ENCODE assay signal across 8 cellular contexts in genomic region chr19:18223860-18224524, GRCh38. TPM values are rescaled to one million over a fixed set of nuclear protein-coding genes. Genes with fewer than 3 reads are reported as not detected.
DNase-seq lines count a peak whose midpoint lies in the region; ATAC-seq and TF ChIP-seq lines count a peak whose summit lies in the region.

No MANE protein-coding gene starts in this region.

- peak overlapping the region; percentile 69 for H3K27ac ChIP-seq in psoas muscle

- peaks cover 54% of the 10 kb centered on the region for H3K27me3 Mint-ChIP-seq in activated naive CD4-positive, alpha-beta T cell treated with anti-CD3 and anti-CD28 coated beads for 36 hours (ENCODE audit: low read depth)
- H3K27me3 Mint-ChIP-seq in activated T-cell treated with anti-CD3 and anti-CD28 coated beads, Interleukin-2, amount 50 U/mL, for 72 hours (ENCODE audit: low read depth), result peaks cover 50% of the 10 kb centered on the region

- CTCF ChIA-PET in activated naive CD4-positive, alpha-beta T cell treated with anti-CD3 and anti-CD28 coated beads for 36 hours (lab: Charles Lee), result interaction anchor here (0.6 to 1.5 kb wide), 10 partner anchors 8 to 164 kb away, joined by 3 to 7 read pairs (median 4); partner anchors contain the start of gene MPV17L2

- H3K4me1 ChIP-seq in psoas muscle, result peaks cover 27% of the 10 kb centered on the region

- H3K4me1 Mint-ChIP-seq in activated naive CD4-positive, alpha-beta T cell treated with anti-CD3 and anti-CD28 coated beads for 36 hours (ENCODE audit: low read depth), result peaks cover 27% of the 10 kb centered on the region
- H3K4me1 Mint-ChIP-seq in activated T-cell treated with anti-CD3 and anti-CD28 coated beads, Interleukin-2, amount 50 U/mL, for 72 hours (ENCODE audit: low read depth), result peaks cover 20% of the 10 kb centered on the region

- no peak for TF ChIP-seq CTCF in psoas muscle (IDR thresholded peaks at IDR 0.05)

- peak; percentile 23 to 35 for ATAC-seq in activated T-cell treated with anti-CD3 and anti-CD28 coated beads, Interleukin-2, amount 50 U/mL, for 72 hours (replicated peaks in 1 of 2)
- ATAC-seq in Right ventricle myocardium superior (ENCODE audit: poor library complexity), result peak; percentile 22
- peak; percentile 4 to 29 (median 11) for ATAC-seq in psoas muscle
- ATAC-seq in GM21529 (IDR thresholded peaks at IDR 0.05; ENCODE audit: unreplicated experiment), result no peak

- peak overlapping the region; percentile 65 for H3K4me3 ChIP-seq in psoas muscle

- 7% methylated on average over 39 of the region's 39 CpGs for WGBS in psoas muscle, 3 donors

- peaks cover 0 to 3% (median 0%) of the 10 kb centered on the region in 3 donors for H3K27me3 ChIP-seq in psoas muscle (ENCODE audit: insufficient read depth in 3 of 3, low read length in 2 of 3)

- no peaks in the 10 kb centered on the region for H3K9me3 ChIP-seq in psoas muscle

- no peaks in the 10 kb centered on the region for H3K36me3 Mint-ChIP-seq in activated naive CD4-positive, alpha-beta T cell treated with anti-CD3 and anti-CD28 coated beads for 36 hours (ENCODE audit: low read depth)
- H3K36me3 Mint-ChIP-seq in activated T-cell treated with anti-CD3 and anti-CD28 coated beads, Interleukin-2, amount 50 U/mL, for 72 hours (ENCODE audit: insufficient read depth in 2 of 2), result peaks cover 0 to 1% of the 10 kb centered on the region in 2 donors

- no peak overlapping the region for H3K27ac Mint-ChIP-seq in activated naive CD4-positive, alpha-beta T cell treated with anti-CD3 and anti-CD28 coated beads for 36 hours
- H3K27ac Mint-ChIP-seq in activated T-cell treated with anti-CD3 and anti-CD28 coated beads, Interleukin-2, amount 50 U/mL, for 72 hours, result peak overlapping the region; percentile 31

- intact Hi-C loops in activated naive CD4-positive, alpha-beta T cell treated with anti-CD3 and anti-CD28 coated beads for 36 hours (cut with micrococcal nuclease), result loop anchor here (1.0 to 2.0 kb wide), 2 partner anchors 20 to 31 kb away; partner anchors contain the start of genes MPV17L2 and RAB3A
- intact Hi-C loops in Right ventricle myocardium superior (cut with DNase I) (no loop called here), psoas muscle (cut with DNase I) (loop anchor here in 1 of 2 donors (5.0 to 10.0 kb wide), 2 partner anchors 72 to 191 kb away; partner anchors contain the start of genes PIK3R2 and SSBP4)

- peak overlapping the region; percentile 76 for H3K4me3 Mint-ChIP-seq in activated naive CD4-positive, alpha-beta T cell treated with anti-CD3 and anti-CD28 coated beads for 36 hours
- H3K4me3 Mint-ChIP-seq in activated T-cell treated with anti-CD3 and anti-CD28 coated beads, Interleukin-2, amount 50 U/mL, for 72 hours, result peak overlapping the region; percentile 96

- H3K36me3 ChIP-seq in psoas muscle (ENCODE audit: insufficient read depth in 1 of 2, low read depth in 1 of 2), result no peaks in the 10 kb centered on the region

- peak; percentile 29 for DNase-seq in activated naive CD4-positive, alpha-beta T cell treated with anti-CD3 and anti-CD28 coated beads for 36 hours
- DNase-seq in activated naive CD4-positive, alpha-beta T cell treated with Interleukin-2 at 50 U/mL for 16 hours, result no peak
- peak; percentile 67 for DNase-seq in NCI-H2196 (lab: John Stamatoyannopoulos, UW; ENCODE audit: unreplicated experiment)
- peak; percentile 49 to 68 for DNase-seq in activated T-cell treated with anti-CD3 and anti-CD28 coated beads, Interleukin-2, amount 50 U/mL, for 72 hours
- DNase-seq in Right ventricle myocardium superior, result peak; percentile 72
- DNase-seq in psoas muscle, result peak; percentile 49 to 78
- DNase-seq in hepatic stellate cell (ENCODE audit: low spot score), result no peak

- H3K9me3 Mint-ChIP-seq in activated naive CD4-positive, alpha-beta T cell treated with anti-CD3 and anti-CD28 coated beads for 36 hours, result no peaks in the 10 kb centered on the region
- H3K9me3 Mint-ChIP-seq in activated T-cell treated with anti-CD3 and anti-CD28 coated beads, Interleukin-2, amount 50 U/mL, for 72 hours, result no peaks in the 10 kb centered on the region

RNA-seq across cellular contexts. Expression of gene PDE4C, which starts 2.2 kb away (rescaled TPM):
- total RNA-seq in activated naive CD4-positive, alpha-beta T cell treated with anti-CD3 and anti-CD28 coated beads for 36 hours, result under 1 TPM in 1 of 2 experiments, not detected in 1; 0.10 TPM
- under 1 TPM in 1 of 2 donors, not detected in 1; 0.10 TPM for total RNA-seq in activated T-cell treated with anti-CD3 and anti-CD28 coated beads, Interleukin-2, amount 50 U/mL, for 72 hours
- total RNA-seq in Right ventricle myocardium superior (1.8 TPM), psoas muscle (1 to 10 TPM in 1 of 4 donors, under 1 TPM in 3; 0.27 to 2.5 (median 0.86) TPM)
- under 1 TPM; 0.43 to 0.86 (median 0.86) TPM for polyA plus RNA-seq in psoas muscle

RNA-seq across cellular contexts. Expression of gene RAB3A, which starts 20.1 kb away (rescaled TPM):
- total RNA-seq in activated naive CD4-positive, alpha-beta T cell treated with anti-CD3 and anti-CD28 coated beads for 36 hours, result 1 to 10 TPM; 3.8 to 6.0 TPM
- total RNA-seq in activated T-cell treated with anti-CD3 and anti-CD28 coated beads, Interleukin-2, amount 50 U/mL, for 72 hours, result 1 to 10 TPM; 1.8 to 1.9 TPM
- total RNA-seq in Right ventricle myocardium superior (26.7 TPM), psoas muscle (1 to 10 TPM in 2 of 4 donors, under 1 TPM in 2; 0.86 to 3.6 (median 1.5) TPM)
- polyA plus RNA-seq in psoas muscle, result 1 to 10 TPM in 1 of 3 donors, under 1 TPM in 2; 0.44 to 1.4 (median 0.81) TPM

RNA-seq across cellular contexts. Expression of gene MPV17L2, which starts 31.0 kb away (rescaled TPM):
- total RNA-seq in activated naive CD4-positive, alpha-beta T cell treated with anti-CD3 and anti-CD28 coated beads for 36 hours, result 1 to 10 TPM; 6.3 to 6.5 TPM
- 10 to 100 TPM in 1 of 2 donors, 1 to 10 TPM in 1; 9.8 to 10.1 TPM for total RNA-seq in activated T-cell treated with anti-CD3 and anti-CD28 coated beads, Interleukin-2, amount 50 U/mL, for 72 hours
- 9.4 TPM for total RNA-seq in Right ventricle myocardium superior
- total RNA-seq in psoas muscle, result 10 to 100 TPM in 1 of 4 donors, 1 to 10 TPM in 3; 5.9 to 12.7 (median 8.4) TPM
- polyA plus RNA-seq in psoas muscle, result 10 to 100 TPM; 19.9 to 23.3 (median 20.7) TPM

RNA-seq across cellular contexts. Expression of gene IQCN, which starts 50.3 kb away (rescaled TPM):
- under 1 TPM in 1 of 2 experiments, not detected in 1; 0.19 TPM for total RNA-seq in activated naive CD4-positive, alpha-beta T cell treated with anti-CD3 and anti-CD28 coated beads for 36 hours
- total RNA-seq in activated T-cell treated with anti-CD3 and anti-CD28 coated beads, Interleukin-2, amount 50 U/mL, for 72 hours, result 1 to 10 TPM; 2.2 to 2.8 TPM
- total RNA-seq in Right ventricle myocardium superior (0.35 TPM), psoas muscle (1 to 10 TPM in 1 of 4 donors, under 1 TPM in 3; 0.32 to 1.5 (median 0.43) TPM)
- under 1 TPM; 0.12 to 0.57 (median 0.17) TPM for polyA plus RNA-seq in psoas muscle

RNA-seq across cellular contexts. Expression of gene IFI30, which starts 50.4 kb away (rescaled TPM):
- total RNA-seq in activated naive CD4-positive, alpha-beta T cell treated with anti-CD3 and anti-CD28 coated beads for 36 hours, result 10 to 100 TPM; 19.0 to 20.8 TPM
- total RNA-seq in activated T-cell treated with anti-CD3 and anti-CD28 coated beads, Interleukin-2, amount 50 U/mL, for 72 hours, result 10 to 100 TPM; 10.2 to 11.4 TPM
- total RNA-seq in Right ventricle myocardium superior (23.1 TPM), psoas muscle (10 to 100 TPM in 3 of 4 donors, 1 to 10 TPM in 1; 4.3 to 21.5 (median 12.5) TPM)
- 10 to 100 TPM in 1 of 3 donors, 1 to 10 TPM in 2; 1.4 to 11.7 (median 4.7) TPM for polyA plus RNA-seq in psoas muscle

Comparison
In these comparisons a context has a peak if more than half of its experiments do, and no peak if none do; other contexts are left out.
1. DNase-seq: peak in activated naive CD4-positive, alpha-beta T cell treated with anti-CD3 and anti-CD28 coated beads for 36 hours (single experiment), NCI-H2196 (single experiment), activated T-cell treated with anti-CD3 and anti-CD28 coated beads, Interleukin-2, amount 50 U/mL, for 72 hours (2 of 2), Right ventricle myocardium superior (single experiment) and psoas muscle (2 of 2); none in activated naive CD4-positive, alpha-beta T cell treated with Interleukin-2 at 50 U/mL for 16 hours (single experiment) and hepatic stellate cell (single experiment).